23 cellular contexts compared by ENCODE assay signal in genomic region chr5:15393146-15393545, GRCh38.
"Had no signal": no experiment of that assay in that cellular context is flagged by ENCODE, and none has a peak within 500 bp of the region (broad histone marks: within the 10 kb centered on the region; RNA-seq: fewer than 3 reads in every experiment).

No MANE protein-coding gene starts in this region.

- H3K4me3 ChIP-seq: left ventricle myocardium inferior, lung, mucosa of descending colon, ovary, right atrium auricular region, right lobe of liver, smooth muscle cell, stomach, suprapubic skin, thoracic aorta, tibial artery, upper lobe of right lung had no signal

- DNase-seq: hippocampal formation; immature natural killer cell; islet precursor cell; left ventricle myocardium inferior; midbrain; mucosa of descending colon; naive thymus-derived CD4-positive, alpha-beta T cell; ovary; right lobe of liver; stimulated activated CD4-positive, alpha-beta T cell treated with anti-CD3 and anti-CD28 coated beads, Interleukin-2, amount 100 ng/mL, for 24 hours; stimulated activated CD4-positive, alpha-beta T cell treated with anti-CD3 and anti-CD28 coated beads, Interleukin-4, amount 100 ng/mL, for 1 hour; stimulated activated naive B cell treated with anti-CD40 and anti-IgM and Interleukin-4, amounts not matched to agents 10 μg/mL and 1 μg/mL and 100 μg/mL, for 72 hours; stimulated activated naive CD8-positive, alpha-beta T cell treated with anti-CD3 and anti-CD28 coated beads, Interleukin-15, Interleukin-2, amounts not matched to agents 100 U/mL and 50 U/mL, for 24 hours; stomach; tibial artery; trophoblast cell; upper lobe of right lung had no signal

- ATAC-seq: mucosa of descending colon; naive thymus-derived CD4-positive, alpha-beta T cell; natural killer cell treated with Interleukin-12 subunit alpha and Interleukin-12 subunit beta and Interleukin-15 and Interleukin-18, amount 100 ng/mL, for 72 hours; right lobe of liver; stimulated activated naive B cell treated with anti-CD40 and anti-IgM and Interleukin-4, amounts not matched to agents 10 μg/mL and 1 μg/mL and 100 μg/mL, for 72 hours; stimulated activated naive CD8-positive, alpha-beta T cell treated with anti-CD3 and anti-CD28 coated beads, Interleukin-15, Interleukin-2, amounts not matched to agents 100 U/mL and 50 U/mL, for 24 hours; upper lobe of right lung had no signal
